7 cellular contexts compared by ENCODE assay signal in genomic region chr10:4942931-4943330, GRCh38. TPM values are rescaled to one million over a fixed set of nuclear protein-coding genes. Genes with fewer than 3 reads are reported as not detected.
DNase-seq lines count a peak whose midpoint lies in the region; ATAC-seq and TF ChIP-seq lines count a peak whose summit lies in the region.
"Not testable (repeated sequence)": the region's sequence is repeated elsewhere in the genome, so short reads cannot be mapped to it uniquely, and the experiment has no call there.

No MANE protein-coding gene starts in this region.

- H3K4me1 ChIP-seq in heart right ventricle, result peaks cover 0 to 49% (median 21%) of the 10 kb centered on the region in 9 donors
- H3K4me1 ChIP-seq in lower lobe of right lung, result peaks cover 29% of the 10 kb centered on the region
- peaks cover 69% of the 10 kb centered on the region for H3K4me1 ChIP-seq in skeletal muscle satellite cell (ENCODE audit: control insufficient read depth, insufficient read depth, low read length)

- H3K27me3 ChIP-seq in MG63; heart right ventricle; lower lobe of right lung (ENCODE audit: low read depth); skeletal muscle satellite cell (ENCODE audit: control insufficient read depth, insufficient read depth, low read length): not testable (repeated sequence)

- WGBS in heart right ventricle, 2 donors, result 60 to 80% methylated on average over 2 of the region's 2 CpGs

- intact Hi-C loops in heart right ventricle (cut with DNase I), result loop anchor here in 1 of 10 donors (5.0 kb wide), 1 partner anchor 91 kb away; no protein-coding TSS in a partner anchor
- intact Hi-C loops in lower lobe of right lung (cut with DNase I), result not testable (repeated sequence)

- DNase-seq in EL (peak; percentile 57), MG63 (peak; percentile 67), astrocyte of the cerebellum (ENCODE audit: low read depth) (peak; percentile 5)
- DNase-seq in epithelial cell of proximal tubule (ENCODE audit: low read depth); heart right ventricle; lower lobe of right lung: not testable (repeated sequence)

- in situ Hi-C loops in astrocyte of the cerebellum (cut with HindIII; ENCODE audit: low sequenced_read_pairs), result not testable (repeated sequence)

- H3K36me3 ChIP-seq in MG63; heart right ventricle; lower lobe of right lung; skeletal muscle satellite cell (ENCODE audit: insufficient read depth, low read length): not testable (repeated sequence)

- H3K9me3 ChIP-seq in MG63; heart right ventricle; lower lobe of right lung; skeletal muscle satellite cell (replicated peaks; ENCODE audit: low read length): not testable (repeated sequence)

- not testable (repeated sequence) for H3K4me3 ChIP-seq in MG63; astrocyte of the cerebellum (ENCODE audit: low read depth, low read length); epithelial cell of proximal tubule (ENCODE audit: low read depth, low read length); heart right ventricle; lower lobe of right lung; skeletal muscle satellite cell (ENCODE audit: low read length)

- H3K9ac ChIP-seq in skeletal muscle satellite cell (ENCODE audit: low read depth, low read length), result peak overlapping the region; percentile 78

- ATAC-seq in heart right ventricle, result peak; percentile 56 to 83 (median 75)
- ATAC-seq in lower lobe of right lung, result peak; percentile 58 to 71

- H3K27ac ChIP-seq in heart right ventricle, result peak overlapping the region in 8 of 10 donors; percentile 9 to 78 (median 59)
- peak overlapping the region; percentile 56 for H3K27ac ChIP-seq in lower lobe of right lung

- H3K4me2 ChIP-seq in skeletal muscle satellite cell (ENCODE audit: low read length), result peak overlapping the region; percentile 58

- TF ChIP-seq CTCF in astrocyte of the cerebellum (IDR thresholded peaks at IDR 0.05; ENCODE audit: low read depth, low read length, missing control alignments); lower lobe of right lung (IDR thresholded peaks at IDR 0.05): not testable (repeated sequence)
- peak; percentile 33 for TF ChIP-seq CTCF in epithelial cell of proximal tubule (conservative IDR thresholded peaks at IDR 0.05; ENCODE audit: low read depth, low read length)
- TF ChIP-seq CTCF in heart right ventricle (IDR thresholded peaks at IDR 0.05), result peak in 4 of 9 donors; percentile 6 to 34 (median 15)

RNA-seq across cellular contexts. Expression of gene AKR1C1, which starts 20.3 kb away (rescaled TPM):
- total RNA-seq in MG63 (2014; rRNA removed; shearing (Covaris generic); ENCODE audit: low replicate concordance), result 5.2 and 74.0 TPM in 2 replicates
- total RNA-seq in epithelial cell of proximal tubule (1.0 and 1.6 TPM in 2 replicates), heart right ventricle (10 to 100 TPM in 8 of 10 donors, 1 to 10 TPM in 2; 6.6 to 35.2 (median 13.4) TPM), lower lobe of right lung (54.5 TPM)
- polyA plus RNA-seq in heart right ventricle, result 100 to 1,000 TPM in 1 of 2 donors, 10 to 100 TPM in 1; 23.7 to 131 TPM
- total RNA-seq in skeletal muscle satellite cell (2012; rRNA removed), result 206 and 221 TPM in 2 replicates
